10 cellular contexts compared by ENCODE assay signal in the genomic region with DNA sequence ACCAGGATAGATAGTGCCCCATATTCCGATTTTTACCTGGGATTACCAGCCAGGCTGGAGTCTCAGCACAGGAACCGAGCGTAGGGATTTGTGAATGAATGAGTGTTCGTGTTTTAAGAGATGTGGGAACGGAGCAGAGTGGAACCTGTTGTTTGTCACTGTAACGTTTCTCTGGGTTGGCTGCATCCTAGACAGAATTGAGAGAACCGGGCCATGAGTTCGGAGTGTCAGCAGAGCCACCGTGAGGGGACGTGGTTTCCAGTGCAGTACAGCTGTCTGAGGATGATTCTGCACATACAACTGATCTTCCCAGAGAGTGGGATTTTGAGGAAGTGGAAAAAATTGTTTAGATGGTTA. TPM values are rescaled to one million over a fixed set of nuclear protein-coding genes. Genes with fewer than 3 reads are reported as not detected.
DNase-seq lines count a peak whose midpoint lies in the region; ATAC-seq and TF ChIP-seq lines count a peak whose summit lies in the region.
"Had no signal": no experiment of that assay in that cellular context is flagged by ENCODE, and none has a peak within 500 bp of the region (broad histone marks: within the 10 kb centered on the region; RNA-seq: fewer than 3 reads in every experiment).

No MANE protein-coding gene starts in this region.

- DNase-seq in Calu3 (no peak), WTC11 (ENCODE audit: low spot score) (no peak), left ventricle myocardium inferior (no peak), brain microvascular endothelial cell (no peak)
- DNase-seq: gastrocnemius medialis, occipital lobe had no signal

- CTCF ChIA-PET in Calu3 (lab: Charles Lee) (interaction anchor here (1.0 kb wide), 1 partner anchor 28 kb away, joined by 5 read pairs; no protein-coding TSS in a partner anchor), WTC11 (lab: Charles Lee) (interaction anchor here (1.5 kb wide), 1 partner anchor 135 kb away, joined by 6 read pairs; no protein-coding TSS in a partner anchor)

- H3K9me3 ChIP-seq in left ventricle myocardium inferior (replicated peaks), result no peaks in the 10 kb centered on the region
- H3K9me3 ChIP-seq: gastrocnemius medialis had no signal

- H3K4me3 Mint-ChIP-seq in Calu3 (ENCODE audit: low read depth, unreplicated experiment) (peak overlapping the region; percentile 65), WTC11 (peak overlapping the region; percentile 73)

- no peaks in the 10 kb centered on the region for H3K36me3 ChIP-seq in left ventricle myocardium inferior
- H3K36me3 ChIP-seq in rectal smooth muscle tissue (ENCODE audit: control insufficient read depth, insufficient read depth, low read length), result no peaks in the 10 kb centered on the region
- no peaks in the 10 kb centered on the region for H3K36me3 ChIP-seq in brain microvascular endothelial cell (replicated peaks)
- H3K36me3 ChIP-seq: gastrocnemius medialis had no signal

- in situ Hi-C loops in brain microvascular endothelial cell (cut with HindIII; ENCODE audit: low pct_ligation_motif_present, low sequenced_read_pairs), result no loop called here

- H3K4me1 Mint-ChIP-seq in Calu3 (ENCODE audit: low read depth, unreplicated experiment) (peaks cover 10% of the 10 kb centered on the region), WTC11 (peaks cover 11% of the 10 kb centered on the region)

- H3K27ac ChIP-seq in left ventricle myocardium inferior (replicated peaks) (no peak overlapping the region), rectal smooth muscle tissue (ENCODE audit: low read depth, low read length) (no peak overlapping the region), brain microvascular endothelial cell (no peak overlapping the region)
- H3K27ac ChIP-seq: gastrocnemius medialis had no signal

- H3K27me3 Mint-ChIP-seq in Calu3 (ENCODE audit: unreplicated experiment) (peaks cover 96% of the 10 kb centered on the region), WTC11 (ENCODE audit: low read depth) (peaks cover 63% of the 10 kb centered on the region)

- POLR2A ChIA-PET in WTC11 (lab: Charles Lee), result no interaction called here

- ATAC-seq in WTC11 (no peak), HG03159 (IDR thresholded peaks at IDR 0.05; ENCODE audit: unreplicated experiment) (no peak), GM19397 (IDR thresholded peaks at IDR 0.05; ENCODE audit: unreplicated experiment) (no peak), HG02759 (IDR thresholded peaks at IDR 0.05; ENCODE audit: unreplicated experiment) (no peak)

- BruUV-seq in Calu3 (replicated peaks; lab: Mats Ljungman, UMichigan), result no TSS peak

- H3K27ac Mint-ChIP-seq in Calu3 (ENCODE audit: unreplicated experiment) (no peak overlapping the region), WTC11 (no peak overlapping the region)

- TF ChIP-seq CTCF in Calu3 (IDR thresholded peaks at IDR 0.05; ENCODE audit: unreplicated experiment) (no peak), WTC11 (IDR thresholded peaks at IDR 0.05) (no peak), left ventricle myocardium inferior (IDR thresholded peaks at IDR 0.05; ENCODE audit: borderline replicate concordance) (no peak), brain microvascular endothelial cell (IDR thresholded peaks at IDR 0.05; ENCODE audit: low read depth, low read length, missing control alignments) (no peak)

- H3K4me1 ChIP-seq in left ventricle myocardium inferior, result peaks cover 12% of the 10 kb centered on the region
- no peaks in the 10 kb centered on the region for H3K4me1 ChIP-seq in rectal smooth muscle tissue (ENCODE audit: control insufficient read depth, insufficient read depth, low read length)
- H3K4me1 ChIP-seq: gastrocnemius medialis had no signal

- H3K9ac ChIP-seq in rectal smooth muscle tissue (ENCODE audit: low read length), result no peak overlapping the region

- intact Hi-C loops in Calu3 (cut with micrococcal nuclease; ENCODE audit: unreplicated experiment), result no loop called here
- intact Hi-C loops in left ventricle myocardium inferior (cut with micrococcal nuclease), result no loop called here

- H3K9me3 Mint-ChIP-seq in Calu3 (ENCODE audit: low read depth, unreplicated experiment) (no peaks in the 10 kb centered on the region), WTC11 (no peaks in the 10 kb centered on the region)

- H3K36me3 Mint-ChIP-seq in Calu3 (ENCODE audit: insufficient read depth, unreplicated experiment) (peaks cover 10% of the 10 kb centered on the region), WTC11 (no peaks in the 10 kb centered on the region)

- peak overlapping the region; percentile 67 for H3K4me3 ChIP-seq in left ventricle myocardium inferior
- peak overlapping the region; percentile 49 for H3K4me3 ChIP-seq in rectal smooth muscle tissue (ENCODE audit: low read length)
- H3K4me3 ChIP-seq in brain microvascular endothelial cell (ENCODE audit: low read depth, low read length), result no peak overlapping the region

- H3K27me3 ChIP-seq in left ventricle myocardium inferior (ENCODE audit: low read depth) (peaks cover 78% of the 10 kb centered on the region), rectal smooth muscle tissue (ENCODE audit: control insufficient read depth, insufficient read depth, low read length) (peaks cover 11% of the 10 kb centered on the region), brain microvascular endothelial cell (replicated peaks) (peaks cover 10% of the 10 kb centered on the region)

TF ChIP-seq in WTC11, 78 proteins besides CTCF, POLR2A, EP300 and RAD21 (continues in another document):
- no peak for TF ChIP-seq HMGXB4 (CRISPR knock-in tag; IDR thresholded peaks at IDR 0.05)
- TF ChIP-seq, protein P1, sequence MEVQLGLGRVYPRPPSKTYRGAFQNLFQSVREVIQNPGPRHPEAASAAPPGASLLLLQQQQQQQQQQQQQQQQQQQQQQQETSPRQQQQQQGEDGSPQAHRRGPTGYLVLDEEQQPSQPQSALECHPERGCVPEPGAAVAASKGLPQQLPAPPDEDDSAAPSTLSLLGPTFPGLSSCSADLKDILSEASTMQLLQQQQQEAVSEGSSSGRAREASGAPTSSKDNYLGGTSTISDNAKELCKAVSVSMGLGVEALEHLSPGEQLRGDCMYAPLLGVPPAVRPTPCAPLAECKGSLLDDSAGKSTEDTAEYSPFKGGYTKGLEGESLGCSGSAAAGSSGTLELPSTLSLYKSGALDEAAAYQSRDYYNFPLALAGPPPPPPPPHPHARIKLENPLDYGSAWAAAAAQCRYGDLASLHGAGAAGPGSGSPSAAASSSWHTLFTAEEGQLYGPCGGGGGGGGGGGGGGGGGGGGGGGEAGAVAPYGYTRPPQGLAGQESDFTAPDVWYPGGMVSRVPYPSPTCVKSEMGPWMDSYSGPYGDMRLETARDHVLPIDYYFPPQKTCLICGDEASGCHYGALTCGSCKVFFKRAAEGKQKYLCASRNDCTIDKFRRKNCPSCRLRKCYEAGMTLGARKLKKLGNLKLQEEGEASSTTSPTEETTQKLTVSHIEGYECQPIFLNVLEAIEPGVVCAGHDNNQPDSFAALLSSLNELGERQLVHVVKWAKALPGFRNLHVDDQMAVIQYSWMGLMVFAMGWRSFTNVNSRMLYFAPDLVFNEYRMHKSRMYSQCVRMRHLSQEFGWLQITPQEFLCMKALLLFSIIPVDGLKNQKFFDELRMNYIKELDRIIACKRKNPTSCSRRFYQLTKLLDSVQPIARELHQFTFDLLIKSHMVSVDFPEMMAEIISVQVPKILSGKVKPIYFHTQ (CRISPR knock-in tag; IDR thresholded peaks at IDR 0.05), result no peak
- TF ChIP-seq ELF4 (CRISPR knock-in tag; IDR thresholded peaks at IDR 0.05; ENCODE audit: low read depth), result no peak
- no peak for TF ChIP-seq FOXK1 (CRISPR knock-in tag; IDR thresholded peaks at IDR 0.05)
- TF ChIP-seq GTF2I (CRISPR knock-in tag; conservative IDR thresholded peaks at IDR 0.05), result no peak
- TF ChIP-seq AFF4 (CRISPR knock-in tag; IDR thresholded peaks at IDR 0.05; ENCODE audit: borderline replicate concordance), result no peak

RNA-seq across cellular contexts. Expression of gene PDE8B, which starts 1.2 kb away (rescaled TPM):
- total RNA-seq in Calu3 (2022) (0.54 and 0.66 TPM in 2 replicates), WTC11 (2021) (0.31 to 0.62 TPM (median 0.53 TPM) in 3 replicates), left ventricle myocardium inferior (5.9 TPM)
